ENCODE assay signal across 14 cellular contexts in the genomic region with DNA sequence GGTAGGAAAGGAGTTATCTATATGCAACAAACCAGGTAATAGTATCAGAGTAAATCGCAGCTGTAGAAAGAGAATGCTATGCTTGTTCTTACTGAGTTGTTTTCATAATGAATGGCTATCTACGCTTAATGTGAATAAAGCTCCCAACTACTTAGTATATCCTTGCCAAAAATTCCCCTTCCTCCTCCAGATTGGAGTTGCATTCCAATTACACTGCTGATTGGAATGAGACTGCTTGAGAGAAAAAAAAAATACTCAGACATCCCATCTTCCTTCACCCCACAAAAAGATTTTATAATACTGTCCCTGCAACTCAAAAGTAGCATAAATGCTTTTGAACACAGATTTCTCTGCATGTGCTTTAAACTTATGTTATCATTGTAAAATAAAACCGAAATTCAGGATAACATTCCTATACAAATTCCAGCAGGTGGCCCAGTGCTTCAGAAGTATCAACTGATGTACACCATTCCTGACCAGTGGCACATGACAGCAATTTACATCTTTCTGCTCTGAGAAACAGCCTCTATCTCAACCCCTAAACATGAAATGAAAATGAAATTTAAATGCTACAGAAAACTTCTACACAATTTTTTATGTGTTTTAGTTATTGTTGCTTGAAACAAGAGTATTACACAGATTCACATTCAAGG. TPM values are rescaled to one million over a fixed set of nuclear protein-coding genes. Genes with fewer than 3 reads are reported as not detected.
A peak's percentile ranks its signal among the peaks of the same experiment; 100 is the strongest.
DNase-seq lines count a peak whose midpoint lies in the region; ATAC-seq and TF ChIP-seq lines count a peak whose summit lies in the region.
"Had no signal": no experiment of that assay in that cellular context is flagged by ENCODE, and none has a peak within 500 bp of the region (broad histone marks: within the 10 kb centered on the region; RNA-seq: fewer than 3 reads in every experiment).

No MANE protein-coding gene starts in this region.

- H3K27ac Mint-ChIP-seq in endothelial cell (ENCODE audit: unreplicated experiment) (peak overlapping the region; percentile 20), nephron (peak overlapping the region; percentile 73 to 82 (median 77))

- H3K4me3 ChIP-seq in AG09309 (ENCODE audit: control insufficient read depth, low read depth, low read length) = no peak overlapping the region
- H3K4me3 ChIP-seq in LNCaP clone FGC (ENCODE audit: low read depth, low read length) = no peak overlapping the region
- H3K4me3 ChIP-seq: adrenal gland had no signal

- peaks cover 3% of the 10 kb centered on the region for H3K36me3 Mint-ChIP-seq in endothelial cell (ENCODE audit: low read depth, unreplicated experiment)
- no peaks in the 10 kb centered on the region for H3K36me3 Mint-ChIP-seq in nephron (ENCODE audit: low read depth)

- DNase-seq in AG09309 (ENCODE audit: low read depth) (peak; percentile 34), LNCaP clone FGC (ENCODE audit: low read depth) (no peak), endothelial cell (ENCODE audit: low spot score) (no peak), SHP77 (lab: John Stamatoyannopoulos, UW) (no peak), activated T-cell treated with anti-CD3 and anti-CD28 coated beads for 4 hours (no peak), DMS53 (lab: John Stamatoyannopoulos, UW) (no peak)
- DNase-seq: activated CD8-positive, alpha-beta memory T cell treated with anti-CD3 and anti-CD28 coated beads, Interleukin-2, amount 50 U/mL, for 4 hours; adrenal gland; naive thymus-derived CD4-positive, alpha-beta T cell; NCI-H1048; NCI-H446 treated with DMSO at 0.1 percent for 48 hours; stimulated activated CD8-positive, alpha-beta memory T cell treated with anti-CD3 and anti-CD28 coated beads, Interleukin-4, amount 100 ng/mL, for 48 hours had no signal

- no peak overlapping the region for H3K4me3 Mint-ChIP-seq in endothelial cell (ENCODE audit: unreplicated experiment)
- no peak overlapping the region for H3K4me3 Mint-ChIP-seq in nephron

- no peak for TF ChIP-seq CTCF in AG09309 (IDR thresholded peaks at IDR 0.05; ENCODE audit: control insufficient read depth, insufficient read depth, low read depth, low read length, missing control alignments)
- 0 out of 2 replicates have a peak, but pooled peaks have one; percentile 5 for TF ChIP-seq CTCF in LNCaP clone FGC (IDR thresholded peaks at IDR 0.05; ENCODE audit: control insufficient read depth, extremely low read depth, insufficient read depth)
- TF ChIP-seq CTCF in endothelial cell (IDR thresholded peaks at IDR 0.05; ENCODE audit: unreplicated experiment) = no peak
- no peak for TF ChIP-seq CTCF in nephron (IDR thresholded peaks at IDR 0.05; ENCODE audit: unreplicated experiment in 3 of 3)

- H3K4me1 Mint-ChIP-seq in endothelial cell (ENCODE audit: unreplicated experiment) = peaks cover 2% of the 10 kb centered on the region
- H3K4me1 Mint-ChIP-seq in nephron = peaks cover 22% of the 10 kb centered on the region

- no peaks in the 10 kb centered on the region for H3K9me3 Mint-ChIP-seq in endothelial cell (ENCODE audit: unreplicated experiment)
- no peaks in the 10 kb centered on the region for H3K9me3 Mint-ChIP-seq in nephron

- no peak for ATAC-seq in HG03520 (IDR thresholded peaks at IDR 0.05; ENCODE audit: unreplicated experiment)
- ATAC-seq: naive thymus-derived CD4-positive, alpha-beta T cell had no signal

- H3K27me3 Mint-ChIP-seq in endothelial cell (ENCODE audit: unreplicated experiment) (no peaks in the 10 kb centered on the region), nephron (ENCODE audit: low read depth) (no peaks in the 10 kb centered on the region)
- H3K27me3 Mint-ChIP-seq: naive thymus-derived CD4-positive, alpha-beta T cell had no signal

RNA-seq across cellular contexts. Expression of gene SMURF2, which starts 47.0 kb away (rescaled TPM):
- total RNA-seq in endothelial cell (ENCODE audit: unreplicated experiment) = 69.2 TPM
